14 cellular contexts compared by ENCODE assay signal in genomic region chr9:82208741-82209450, GRCh38.
"Had no signal": no experiment of that assay in that cellular context is flagged by ENCODE, and none has a peak within 500 bp of the region (broad histone marks: within the 10 kb centered on the region; RNA-seq: fewer than 3 reads in every experiment).

No MANE protein-coding gene starts in this region.

- H3K27me3 ChIP-seq: esophagus muscularis mucosa, heart left ventricle, ovary, right lobe of liver, testis, upper lobe of right lung had no signal

- H3K36me3 ChIP-seq: esophagus muscularis mucosa, heart left ventricle, ovary, right lobe of liver, upper lobe of right lung had no signal

- H3K27ac ChIP-seq: coronary artery, esophagus muscularis mucosa, heart left ventricle, ovary, right lobe of liver, testis, upper lobe of right lung had no signal

- DNase-seq: activated CD4-positive, alpha-beta T cell treated with anti-CD3 and anti-CD28 coated beads, Interleukin-2, amount 10 ng/mL, durations not matched to agents 7 days and 5 days; activated CD8-positive, alpha-beta memory T cell treated with anti-CD3 and anti-CD28 coated beads, Interleukin-2, amount 50 U/mL, for 48 hours; activated gamma-delta T cell; activated T-cell treated with anti-CD3 and anti-CD28 coated beads, Interleukin-2, amount 50 U/mL, for 72 hours; central memory CD4-positive, alpha-beta T cell; heart left ventricle; ovary; right lobe of liver; stimulated activated naive CD8-positive, alpha-beta T cell treated with anti-CD3 and anti-CD28 coated beads, Interleukin-15, amount 100 ng/mL, for 72 hours; testis; upper lobe of right lung had no signal

- H3K9me3 ChIP-seq: ovary, right lobe of liver, testis, upper lobe of right lung had no signal

- H3K4me3 ChIP-seq: coronary artery, esophagus muscularis mucosa, heart left ventricle, ovary, right lobe of liver, testis, upper lobe of right lung had no signal

- H3K4me1 ChIP-seq: heart left ventricle, right lobe of liver, testis, upper lobe of right lung had no signal

- ATAC-seq: activated naive CD4-positive, alpha-beta T cell treated with anti-CD3 and anti-CD28 coated beads, Interleukin-2, amount 50 U/mL, for 72 hours; activated T-cell treated with anti-CD3 and anti-CD28 coated beads, Interleukin-2, amount 50 U/mL, for 72 hours; heart left ventricle; right lobe of liver; stimulated activated naive CD8-positive, alpha-beta T cell treated with anti-CD3 and anti-CD28 coated beads, Interleukin-15, amount 100 ng/mL, for 72 hours; upper lobe of right lung had no signal
